9 cellular contexts compared by ENCODE assay signal in genomic region chr1:109823543-109824348, GRCh38.
DNase-seq lines count a peak whose midpoint lies in the region; ATAC-seq, FAIRE-seq and TF ChIP-seq lines count a peak whose summit lies in the region.
"Had no signal": no experiment of that assay in that cellular context is flagged by ENCODE, and none has a peak within 500 bp of the region (broad histone marks: within the 10 kb centered on the region; RNA-seq: fewer than 3 reads in every experiment).

No MANE protein-coding gene starts in this region.

- H3K27ac ChIP-seq in astrocyte (ENCODE audit: low read depth, low read length) (no peak overlapping the region), thoracic aorta (peak overlapping the region; percentile 67 to 85)

- H3K27me3 ChIP-seq in astrocyte (ENCODE audit: insufficient read depth, low read length) (no peaks in the 10 kb centered on the region), thoracic aorta (replicated peaks; ENCODE audit: insufficient read depth) (no peaks in the 10 kb centered on the region), HAP-1 (ENCODE audit: low read depth) (no peaks in the 10 kb centered on the region)

- no peaks in the 10 kb centered on the region for H3K79me2 ChIP-seq in astrocyte (ENCODE audit: insufficient read depth, low read length)

- DNase-seq in activated CD4-positive, alpha-beta T cell treated with anti-CD3 and anti-CD28 coated beads for 36 hours, result no peak
- no peak for DNase-seq in activated CD4-positive, alpha-beta T cell treated with anti-CD3 and anti-CD28 coated beads, Interleukin-2, amount 50 U/mL, for 48 hours
- DNase-seq in astrocyte (ENCODE audit: low read depth) (peak; percentile 55), kidney tubule cell (ENCODE audit: low spot score) (peak; percentile 68), thoracic aorta (ENCODE audit: low spot score) (no peak), NCI-H524 treated with DMSO at 0.1 percent for 48 hours (lab: John Stamatoyannopoulos, UW) (no peak), HAP-1 (ENCODE audit: low spot score in 2 of 2) (no peak), NCI-H526 (lab: John Stamatoyannopoulos, UW) (no peak)
- DNase-seq: Karpas-422 had no signal

- no peak overlapping the region for H3K9ac ChIP-seq in astrocyte (ENCODE audit: low read length)

- TF ChIP-seq CTCF in astrocyte (IDR thresholded peaks at IDR 0.05; ENCODE audit: insufficient read depth, low read depth, low read length) (no peak), thoracic aorta (IDR thresholded peaks at IDR 0.05) (no peak)

- H3K4me3 ChIP-seq in astrocyte (ENCODE audit: insufficient read depth, low read depth, low read length) (no peak overlapping the region), thoracic aorta (no peak overlapping the region), HAP-1 (no peak overlapping the region)

- H3K9me3 Mint-ChIP-seq in activated CD4-positive, alpha-beta T cell treated with anti-CD3 and anti-CD28 coated beads for 36 hours (ENCODE audit: low read depth), result no peaks in the 10 kb centered on the region
- peaks cover 6% of the 10 kb centered on the region for H3K9me3 Mint-ChIP-seq in astrocyte (ENCODE audit: unreplicated experiment)

- in situ Hi-C loops in HAP-1 (cut with MboI; ENCODE audit: low sequenced_read_pairs), result no loop called here

- FAIRE-seq in astrocyte (lab: Jason Lieb, UNC), result no peak

- H3K4me2 ChIP-seq in astrocyte (ENCODE audit: low read length), result peak overlapping the region; percentile 5

- no peaks in the 10 kb centered on the region for H3K27me3 Mint-ChIP-seq in activated CD4-positive, alpha-beta T cell treated with anti-CD3 and anti-CD28 coated beads for 36 hours
- peaks cover 11% of the 10 kb centered on the region for H3K27me3 Mint-ChIP-seq in astrocyte (ENCODE audit: low read depth, unreplicated experiment)

- POLR2A ChIA-PET in activated CD4-positive, alpha-beta T cell treated with anti-CD3 and anti-CD28 coated beads for 36 hours (lab: Charles Lee), result interaction anchor here (0.6 kb wide), 2 partner anchors 107 to 159 kb away, joined by 3 to 6 read pairs; no protein-coding TSS in a partner anchor

- H2AFZ ChIP-seq in astrocyte (ENCODE audit: low read depth, low read length), result peak overlapping the region; percentile 55

- peak overlapping the region; percentile 40 for H3K27ac Mint-ChIP-seq in activated CD4-positive, alpha-beta T cell treated with anti-CD3 and anti-CD28 coated beads for 36 hours
- H3K27ac Mint-ChIP-seq in astrocyte (ENCODE audit: unreplicated experiment), result peak overlapping the region; percentile 26

- H3K4me3 Mint-ChIP-seq in activated CD4-positive, alpha-beta T cell treated with anti-CD3 and anti-CD28 coated beads for 36 hours, result no peak overlapping the region
- H3K4me3 Mint-ChIP-seq in astrocyte (ENCODE audit: unreplicated experiment), result no peak overlapping the region

- H3K36me3 ChIP-seq in astrocyte (ENCODE audit: insufficient read depth, low read length) (no peaks in the 10 kb centered on the region), thoracic aorta (no peaks in the 10 kb centered on the region), HAP-1 (replicated peaks) (no peaks in the 10 kb centered on the region)

- peaks cover 28% of the 10 kb centered on the region for H3K4me1 ChIP-seq in astrocyte (ENCODE audit: insufficient read depth, low read length)
- H3K4me1 ChIP-seq in thoracic aorta (ENCODE audit: control insufficient read depth in 1 of 2, low read depth in 2 of 2), result peaks cover 55 to 76% of the 10 kb centered on the region in 2 donors
- H3K4me1 ChIP-seq in HAP-1, result no peaks in the 10 kb centered on the region

- ATAC-seq in activated CD4-positive, alpha-beta T cell treated with anti-CD3 and anti-CD28 coated beads for 36 hours, result no peak
- ATAC-seq in thoracic aorta (ENCODE audit: insufficient number of reproducible peaks, low FRiP score, low read depth), result peak; percentile 34

- CTCF ChIA-PET in activated CD4-positive, alpha-beta T cell treated with anti-CD3 and anti-CD28 coated beads for 36 hours (lab: Charles Lee), result interaction anchor here (0.6 to 0.9 kb wide), 4 partner anchors 34 to 794 kb away, joined by 3 to 4 read pairs (median 3); partner anchors contain the start of gene AHCYL1

- no peaks in the 10 kb centered on the region for H3K9me3 ChIP-seq in astrocyte (ENCODE audit: insufficient read depth, low read depth, low read length)
- no peaks in the 10 kb centered on the region for H3K9me3 ChIP-seq in thoracic aorta
- H3K9me3 ChIP-seq in HAP-1, result no peaks in the 10 kb centered on the region

- H4K20me1 ChIP-seq in astrocyte (ENCODE audit: insufficient read depth, low read length), result no peaks in the 10 kb centered on the region

- peaks cover 27% of the 10 kb centered on the region for H3K4me1 Mint-ChIP-seq in activated CD4-positive, alpha-beta T cell treated with anti-CD3 and anti-CD28 coated beads for 36 hours
- H3K4me1 Mint-ChIP-seq in astrocyte (ENCODE audit: low read depth, unreplicated experiment), result peaks cover 29% of the 10 kb centered on the region

- H3K36me3 Mint-ChIP-seq in activated CD4-positive, alpha-beta T cell treated with anti-CD3 and anti-CD28 coated beads for 36 hours (ENCODE audit: low read depth), result no peaks in the 10 kb centered on the region
- H3K36me3 Mint-ChIP-seq in astrocyte (ENCODE audit: low read depth, unreplicated experiment), result no peaks in the 10 kb centered on the region

- intact Hi-C loops in activated CD4-positive, alpha-beta T cell treated with anti-CD3 and anti-CD28 coated beads for 36 hours (cut with DNase I, micrococcal nuclease), result no loop called here

Comparison
In these comparisons a context has a peak if more than half of its experiments do, and no peak if none do; other contexts are left out.
1. DNase-seq: peak in astrocyte (single experiment) and kidney tubule cell (single experiment); none in activated CD4-positive, alpha-beta T cell treated with anti-CD3 and anti-CD28 coated beads for 36 hours (single experiment), activated CD4-positive, alpha-beta T cell treated with anti-CD3 and anti-CD28 coated beads, Interleukin-2, amount 50 U/mL, for 48 hours (0 of 2), thoracic aorta (single experiment), NCI-H524 treated with DMSO at 0.1 percent for 48 hours (single experiment), HAP-1 (0 of 2) and NCI-H526 (0 of 2).